ENCODE assay signal across 1 cellular context in the genomic region with DNA sequence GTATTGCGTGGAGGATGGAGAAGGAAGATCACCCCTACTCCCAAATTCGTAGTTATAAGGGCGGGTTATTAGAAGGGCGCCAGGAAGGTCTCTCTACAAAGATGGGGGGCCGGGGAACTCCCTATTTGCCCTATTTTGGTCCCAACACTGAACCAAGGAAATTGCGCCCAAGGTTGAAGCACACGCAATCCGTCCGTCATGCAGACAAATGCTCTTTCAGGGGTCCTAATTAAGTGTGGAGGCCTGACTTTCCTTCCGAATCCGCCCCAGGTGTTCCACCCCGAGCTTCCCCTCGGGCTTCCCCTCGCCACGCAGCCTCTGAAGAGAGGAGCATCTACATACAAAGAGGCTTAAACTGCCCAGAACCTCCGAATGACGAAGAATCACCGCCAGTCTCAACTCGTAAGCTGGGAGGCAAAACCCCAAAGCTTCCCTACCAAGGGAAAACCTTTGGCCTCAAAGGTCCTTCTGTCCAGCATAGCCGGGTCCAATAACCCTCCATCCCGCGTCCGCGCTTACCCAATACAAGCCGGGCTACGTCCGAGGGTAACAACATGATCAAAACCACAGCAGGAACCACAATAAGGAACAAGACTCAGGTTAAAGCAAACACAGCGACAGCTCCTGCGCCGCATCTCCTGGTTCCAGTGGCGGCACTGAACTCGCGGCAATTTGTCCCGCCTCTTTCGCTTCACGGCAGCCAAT.
A peak's percentile ranks its signal among the peaks of the same experiment; 100 is the strongest.
TF ChIP-seq lines count a peak whose summit lies in the region.

A gene (minus strand): TSS at position 658 of the 705 bp plus-strand sequence. CDS start 102 bp downstream, at position 556.

TF ChIP-seq in K562, 482 proteins besides CTCF, POLR2A, EP300 and RAD21 (continued from another document and continues in another):
- TF ChIP-seq, protein P1, sequence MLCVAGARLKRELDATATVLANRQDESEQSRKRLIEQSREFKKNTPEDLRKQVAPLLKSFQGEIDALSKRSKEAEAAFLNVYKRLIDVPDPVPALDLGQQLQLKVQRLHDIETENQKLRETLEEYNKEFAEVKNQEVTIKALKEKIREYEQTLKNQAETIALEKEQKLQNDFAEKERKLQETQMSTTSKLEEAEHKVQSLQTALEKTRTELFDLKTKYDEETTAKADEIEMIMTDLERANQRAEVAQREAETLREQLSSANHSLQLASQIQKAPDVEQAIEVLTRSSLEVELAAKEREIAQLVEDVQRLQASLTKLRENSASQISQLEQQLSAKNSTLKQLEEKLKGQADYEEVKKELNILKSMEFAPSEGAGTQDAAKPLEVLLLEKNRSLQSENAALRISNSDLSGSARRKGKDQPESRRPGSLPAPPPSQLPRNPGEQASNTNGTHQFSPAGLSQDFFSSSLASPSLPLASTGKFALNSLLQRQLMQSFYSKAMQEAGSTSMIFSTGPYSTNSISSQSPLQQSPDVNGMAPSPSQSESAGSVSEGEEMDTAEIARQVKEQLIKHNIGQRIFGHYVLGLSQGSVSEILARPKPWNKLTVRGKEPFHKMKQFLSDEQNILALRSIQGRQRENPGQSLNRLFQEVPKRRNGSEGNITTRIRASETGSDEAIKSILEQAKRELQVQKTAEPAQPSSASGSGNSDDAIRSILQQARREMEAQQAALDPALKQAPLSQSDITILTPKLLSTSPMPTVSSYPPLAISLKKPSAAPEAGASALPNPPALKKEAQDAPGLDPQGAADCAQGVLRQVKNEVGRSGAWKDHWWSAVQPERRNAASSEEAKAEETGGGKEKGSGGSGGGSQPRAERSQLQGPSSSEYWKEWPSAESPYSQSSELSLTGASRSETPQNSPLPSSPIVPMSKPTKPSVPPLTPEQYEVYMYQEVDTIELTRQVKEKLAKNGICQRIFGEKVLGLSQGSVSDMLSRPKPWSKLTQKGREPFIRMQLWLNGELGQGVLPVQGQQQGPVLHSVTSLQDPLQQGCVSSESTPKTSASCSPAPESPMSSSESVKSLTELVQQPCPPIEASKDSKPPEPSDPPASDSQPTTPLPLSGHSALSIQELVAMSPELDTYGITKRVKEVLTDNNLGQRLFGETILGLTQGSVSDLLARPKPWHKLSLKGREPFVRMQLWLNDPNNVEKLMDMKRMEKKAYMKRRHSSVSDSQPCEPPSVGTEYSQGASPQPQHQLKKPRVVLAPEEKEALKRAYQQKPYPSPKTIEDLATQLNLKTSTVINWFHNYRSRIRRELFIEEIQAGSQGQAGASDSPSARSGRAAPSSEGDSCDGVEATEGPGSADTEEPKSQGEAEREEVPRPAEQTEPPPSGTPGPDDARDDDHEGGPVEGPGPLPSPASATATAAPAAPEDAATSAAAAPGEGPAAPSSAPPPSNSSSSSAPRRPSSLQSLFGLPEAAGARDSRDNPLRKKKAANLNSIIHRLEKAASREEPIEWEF (CRISPR knock-in tag; IDR thresholded peaks at IDR 0.05) = no peak
- TF ChIP-seq ZNF253 (CRISPR knock-in tag; conservative IDR thresholded peaks at IDR 0.05) (no peak), POLR2AphosphoS5 (IDR thresholded peaks at IDR 0.05; ENCODE audit: control insufficient read depth, insufficient read depth, low read depth, low read length) (peak; percentile 96), KDM1A (IDR thresholded peaks at IDR 0.05) (no peak), KAT8 (IDR thresholded peaks at IDR 0.05; ENCODE audit: low read depth) (no peak), IRF2 (CRISPR knock-in tag; IDR thresholded peaks at IDR 0.05) (no peak), ZKSCAN3 (CRISPR knock-in tag; IDR thresholded peaks at IDR 0.05) (no peak), ZFP30 (CRISPR knock-in tag; IDR thresholded peaks at IDR 0.05; ENCODE audit: borderline replicate concordance) (no peak), POLR2B (IDR thresholded peaks at IDR 0.05; ENCODE audit: low read depth, partially characterized antibody) (peak; percentile 96), POLR2AphosphoS2 (IDR thresholded peaks at IDR 0.05; ENCODE audit: low read length) (no peak), TCFL5 (CRISPR knock-in tag; conservative IDR thresholded peaks at IDR 0.05) (no peak), ZNF699 (CRISPR knock-in tag; IDR thresholded peaks at IDR 0.05; ENCODE audit: insufficient replicate concordance) (no peak), XRCC3 (IDR thresholded peaks at IDR 0.05) (no peak), U2AF2 (optimal IDR thresholded peaks at IDR 0.05; ENCODE audit: low read depth, low read length) (no peak), GTF2E2 (tag; IDR thresholded peaks at IDR 0.05) (no peak), CC2D1A (IDR thresholded peaks at IDR 0.05) (peak; percentile 16; the same call in 1 of the 2 replicates), CEBPG (CRISPR knock-in tag; IDR thresholded peaks at IDR 0.05) (no peak; the same call in 1 of the 2 replicates), CEBPG (tag; conservative IDR thresholded peaks at IDR 0.05 in 1 of 2, IDR thresholded peaks at IDR 0.05 in 1 of 2) (no peak), ARID2 (IDR thresholded peaks at IDR 0.05) (no peak), ZNF316 (IDR thresholded peaks at IDR 0.05) (no peak), DIDO1 (tag; IDR thresholded peaks at IDR 0.05; ENCODE audit: low read depth) (no peak), ZNF77 (CRISPR knock-in tag; IDR thresholded peaks at IDR 0.05) (0 out of 2 replicates have a peak, but pooled peaks have one; percentile 23), RBM15 (IDR thresholded peaks at IDR 0.05; ENCODE audit: insufficient read depth, low read length) (no peak)
- TF ChIP-seq, protein P2, sequence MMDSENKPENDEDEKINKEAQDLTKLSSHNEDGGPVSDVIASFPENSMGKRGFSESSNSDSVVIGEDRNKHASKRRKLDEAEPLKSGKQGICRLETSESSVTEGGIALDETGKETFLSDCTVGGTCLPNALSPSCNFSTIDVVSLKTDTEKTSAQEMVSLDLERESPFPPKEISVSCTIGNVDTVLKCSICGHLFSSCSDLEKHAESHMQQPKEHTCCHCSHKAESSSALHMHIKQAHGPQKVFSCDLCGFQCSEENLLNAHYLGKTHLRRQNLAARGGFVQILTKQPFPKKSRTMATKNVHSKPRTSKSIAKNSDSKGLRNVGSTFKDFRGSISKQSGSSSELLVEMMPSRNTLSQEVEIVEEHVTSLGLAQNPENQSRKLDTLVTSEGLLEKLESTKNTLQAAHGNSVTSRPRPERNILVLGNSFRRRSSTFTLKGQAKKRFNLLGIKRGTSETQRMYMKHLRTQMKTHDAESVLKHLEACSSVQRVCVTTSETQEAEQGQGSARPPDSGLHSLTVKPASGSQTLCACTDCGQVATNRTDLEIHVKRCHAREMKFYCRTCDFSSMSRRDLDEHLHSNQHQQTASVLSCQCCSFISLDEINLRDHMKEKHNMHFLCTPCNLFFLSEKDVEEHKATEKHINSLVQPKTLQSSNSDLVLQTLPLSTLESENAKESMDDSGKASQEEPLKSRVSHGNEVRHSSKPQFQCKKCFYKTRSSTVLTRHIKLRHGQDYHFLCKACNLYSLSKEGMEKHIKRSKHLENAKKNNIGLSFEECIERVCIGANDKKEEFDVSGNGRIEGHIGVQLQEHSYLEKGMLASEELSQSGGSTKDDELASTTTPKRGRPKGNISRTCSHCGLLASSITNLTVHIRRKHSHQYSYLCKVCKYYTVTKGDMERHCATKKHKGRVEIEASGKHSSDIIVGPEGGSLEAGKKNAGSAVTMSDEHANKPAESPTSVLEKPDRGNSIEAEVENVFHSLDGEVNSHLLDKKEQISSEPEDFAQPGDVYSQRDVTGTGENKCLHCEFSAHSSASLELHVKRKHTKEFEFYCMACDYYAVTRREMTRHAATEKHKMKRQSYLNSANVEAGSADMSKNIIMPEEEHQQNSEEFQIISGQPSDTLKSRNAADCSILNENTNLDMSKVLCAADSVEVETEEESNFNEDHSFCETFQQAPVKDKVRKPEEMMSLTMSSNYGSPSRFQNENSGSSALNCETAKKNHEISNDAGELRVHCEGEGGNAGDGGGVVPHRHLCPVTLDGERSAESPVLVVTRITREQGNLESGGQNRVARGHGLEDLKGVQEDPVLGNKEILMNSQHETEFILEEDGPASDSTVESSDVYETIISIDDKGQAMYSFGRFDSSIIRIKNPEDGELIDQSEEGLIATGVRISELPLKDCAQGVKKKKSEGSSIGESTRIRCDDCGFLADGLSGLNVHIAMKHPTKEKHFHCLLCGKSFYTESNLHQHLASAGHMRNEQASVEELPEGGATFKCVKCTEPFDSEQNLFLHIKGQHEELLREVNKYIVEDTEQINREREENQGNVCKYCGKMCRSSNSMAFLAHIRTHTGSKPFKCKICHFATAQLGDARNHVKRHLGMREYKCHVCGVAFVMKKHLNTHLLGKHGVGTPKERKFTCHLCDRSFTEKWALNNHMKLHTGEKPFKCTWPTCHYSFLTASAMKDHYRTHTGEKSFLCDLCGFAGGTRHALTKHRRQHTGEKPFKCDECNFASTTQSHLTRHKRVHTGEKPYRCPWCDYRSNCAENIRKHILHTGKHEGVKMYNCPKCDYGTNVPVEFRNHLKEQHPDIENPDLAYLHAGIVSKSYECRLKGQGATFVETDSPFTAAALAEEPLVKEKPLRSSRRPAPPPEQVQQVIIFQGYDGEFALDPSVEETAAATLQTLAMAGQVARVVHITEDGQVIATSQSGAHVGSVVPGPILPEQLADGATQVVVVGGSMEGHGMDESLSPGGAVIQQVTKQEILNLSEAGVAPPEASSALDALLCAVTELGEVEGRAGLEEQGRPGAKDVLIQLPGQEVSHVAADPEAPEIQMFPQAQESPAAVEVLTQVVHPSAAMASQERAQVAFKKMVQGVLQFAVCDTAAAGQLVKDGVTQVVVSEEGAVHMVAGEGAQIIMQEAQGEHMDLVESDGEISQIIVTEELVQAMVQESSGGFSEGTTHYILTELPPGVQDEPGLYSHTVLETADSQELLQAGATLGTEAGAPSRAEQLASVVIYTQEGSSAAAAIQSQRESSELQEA (IDR thresholded peaks at IDR 0.05; ENCODE audit: low read depth) = no peak
- TF ChIP-seq, protein P3, sequence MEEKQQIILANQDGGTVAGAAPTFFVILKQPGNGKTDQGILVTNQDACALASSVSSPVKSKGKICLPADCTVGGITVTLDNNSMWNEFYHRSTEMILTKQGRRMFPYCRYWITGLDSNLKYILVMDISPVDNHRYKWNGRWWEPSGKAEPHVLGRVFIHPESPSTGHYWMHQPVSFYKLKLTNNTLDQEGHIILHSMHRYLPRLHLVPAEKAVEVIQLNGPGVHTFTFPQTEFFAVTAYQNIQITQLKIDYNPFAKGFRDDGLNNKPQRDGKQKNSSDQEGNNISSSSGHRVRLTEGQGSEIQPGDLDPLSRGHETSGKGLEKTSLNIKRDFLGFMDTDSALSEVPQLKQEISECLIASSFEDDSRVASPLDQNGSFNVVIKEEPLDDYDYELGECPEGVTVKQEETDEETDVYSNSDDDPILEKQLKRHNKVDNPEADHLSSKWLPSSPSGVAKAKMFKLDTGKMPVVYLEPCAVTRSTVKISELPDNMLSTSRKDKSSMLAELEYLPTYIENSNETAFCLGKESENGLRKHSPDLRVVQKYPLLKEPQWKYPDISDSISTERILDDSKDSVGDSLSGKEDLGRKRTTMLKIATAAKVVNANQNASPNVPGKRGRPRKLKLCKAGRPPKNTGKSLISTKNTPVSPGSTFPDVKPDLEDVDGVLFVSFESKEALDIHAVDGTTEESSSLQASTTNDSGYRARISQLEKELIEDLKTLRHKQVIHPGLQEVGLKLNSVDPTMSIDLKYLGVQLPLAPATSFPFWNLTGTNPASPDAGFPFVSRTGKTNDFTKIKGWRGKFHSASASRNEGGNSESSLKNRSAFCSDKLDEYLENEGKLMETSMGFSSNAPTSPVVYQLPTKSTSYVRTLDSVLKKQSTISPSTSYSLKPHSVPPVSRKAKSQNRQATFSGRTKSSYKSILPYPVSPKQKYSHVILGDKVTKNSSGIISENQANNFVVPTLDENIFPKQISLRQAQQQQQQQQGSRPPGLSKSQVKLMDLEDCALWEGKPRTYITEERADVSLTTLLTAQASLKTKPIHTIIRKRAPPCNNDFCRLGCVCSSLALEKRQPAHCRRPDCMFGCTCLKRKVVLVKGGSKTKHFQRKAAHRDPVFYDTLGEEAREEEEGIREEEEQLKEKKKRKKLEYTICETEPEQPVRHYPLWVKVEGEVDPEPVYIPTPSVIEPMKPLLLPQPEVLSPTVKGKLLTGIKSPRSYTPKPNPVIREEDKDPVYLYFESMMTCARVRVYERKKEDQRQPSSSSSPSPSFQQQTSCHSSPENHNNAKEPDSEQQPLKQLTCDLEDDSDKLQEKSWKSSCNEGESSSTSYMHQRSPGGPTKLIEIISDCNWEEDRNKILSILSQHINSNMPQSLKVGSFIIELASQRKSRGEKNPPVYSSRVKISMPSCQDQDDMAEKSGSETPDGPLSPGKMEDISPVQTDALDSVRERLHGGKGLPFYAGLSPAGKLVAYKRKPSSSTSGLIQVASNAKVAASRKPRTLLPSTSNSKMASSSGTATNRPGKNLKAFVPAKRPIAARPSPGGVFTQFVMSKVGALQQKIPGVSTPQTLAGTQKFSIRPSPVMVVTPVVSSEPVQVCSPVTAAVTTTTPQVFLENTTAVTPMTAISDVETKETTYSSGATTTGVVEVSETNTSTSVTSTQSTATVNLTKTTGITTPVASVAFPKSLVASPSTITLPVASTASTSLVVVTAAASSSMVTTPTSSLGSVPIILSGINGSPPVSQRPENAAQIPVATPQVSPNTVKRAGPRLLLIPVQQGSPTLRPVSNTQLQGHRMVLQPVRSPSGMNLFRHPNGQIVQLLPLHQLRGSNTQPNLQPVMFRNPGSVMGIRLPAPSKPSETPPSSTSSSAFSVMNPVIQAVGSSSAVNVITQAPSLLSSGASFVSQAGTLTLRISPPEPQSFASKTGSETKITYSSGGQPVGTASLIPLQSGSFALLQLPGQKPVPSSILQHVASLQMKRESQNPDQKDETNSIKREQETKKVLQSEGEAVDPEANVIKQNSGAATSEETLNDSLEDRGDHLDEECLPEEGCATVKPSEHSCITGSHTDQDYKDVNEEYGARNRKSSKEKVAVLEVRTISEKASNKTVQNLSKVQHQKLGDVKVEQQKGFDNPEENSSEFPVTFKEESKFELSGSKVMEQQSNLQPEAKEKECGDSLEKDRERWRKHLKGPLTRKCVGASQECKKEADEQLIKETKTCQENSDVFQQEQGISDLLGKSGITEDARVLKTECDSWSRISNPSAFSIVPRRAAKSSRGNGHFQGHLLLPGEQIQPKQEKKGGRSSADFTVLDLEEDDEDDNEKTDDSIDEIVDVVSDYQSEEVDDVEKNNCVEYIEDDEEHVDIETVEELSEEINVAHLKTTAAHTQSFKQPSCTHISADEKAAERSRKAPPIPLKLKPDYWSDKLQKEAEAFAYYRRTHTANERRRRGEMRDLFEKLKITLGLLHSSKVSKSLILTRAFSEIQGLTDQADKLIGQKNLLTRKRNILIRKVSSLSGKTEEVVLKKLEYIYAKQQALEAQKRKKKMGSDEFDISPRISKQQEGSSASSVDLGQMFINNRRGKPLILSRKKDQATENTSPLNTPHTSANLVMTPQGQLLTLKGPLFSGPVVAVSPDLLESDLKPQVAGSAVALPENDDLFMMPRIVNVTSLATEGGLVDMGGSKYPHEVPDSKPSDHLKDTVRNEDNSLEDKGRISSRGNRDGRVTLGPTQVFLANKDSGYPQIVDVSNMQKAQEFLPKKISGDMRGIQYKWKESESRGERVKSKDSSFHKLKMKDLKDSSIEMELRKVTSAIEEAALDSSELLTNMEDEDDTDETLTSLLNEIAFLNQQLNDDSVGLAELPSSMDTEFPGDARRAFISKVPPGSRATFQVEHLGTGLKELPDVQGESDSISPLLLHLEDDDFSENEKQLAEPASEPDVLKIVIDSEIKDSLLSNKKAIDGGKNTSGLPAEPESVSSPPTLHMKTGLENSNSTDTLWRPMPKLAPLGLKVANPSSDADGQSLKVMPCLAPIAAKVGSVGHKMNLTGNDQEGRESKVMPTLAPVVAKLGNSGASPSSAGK (IDR thresholded peaks at IDR 0.05) = no peak; the same call in none of the 2 replicates
- TF ChIP-seq, protein P4, sequence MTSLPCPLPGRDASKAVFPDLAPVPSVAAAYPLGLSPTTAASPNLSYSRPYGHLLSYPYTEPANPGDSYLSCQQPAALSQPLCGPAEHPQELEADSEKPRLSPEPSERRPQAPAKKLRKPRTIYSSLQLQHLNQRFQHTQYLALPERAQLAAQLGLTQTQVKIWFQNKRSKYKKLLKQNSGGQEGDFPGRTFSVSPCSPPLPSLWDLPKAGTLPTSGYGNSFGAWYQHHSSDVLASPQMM (CRISPR knock-in tag; IDR thresholded peaks at IDR 0.05) = no peak
